1 cellular context compared by ENCODE assay signal in the genomic region with DNA sequence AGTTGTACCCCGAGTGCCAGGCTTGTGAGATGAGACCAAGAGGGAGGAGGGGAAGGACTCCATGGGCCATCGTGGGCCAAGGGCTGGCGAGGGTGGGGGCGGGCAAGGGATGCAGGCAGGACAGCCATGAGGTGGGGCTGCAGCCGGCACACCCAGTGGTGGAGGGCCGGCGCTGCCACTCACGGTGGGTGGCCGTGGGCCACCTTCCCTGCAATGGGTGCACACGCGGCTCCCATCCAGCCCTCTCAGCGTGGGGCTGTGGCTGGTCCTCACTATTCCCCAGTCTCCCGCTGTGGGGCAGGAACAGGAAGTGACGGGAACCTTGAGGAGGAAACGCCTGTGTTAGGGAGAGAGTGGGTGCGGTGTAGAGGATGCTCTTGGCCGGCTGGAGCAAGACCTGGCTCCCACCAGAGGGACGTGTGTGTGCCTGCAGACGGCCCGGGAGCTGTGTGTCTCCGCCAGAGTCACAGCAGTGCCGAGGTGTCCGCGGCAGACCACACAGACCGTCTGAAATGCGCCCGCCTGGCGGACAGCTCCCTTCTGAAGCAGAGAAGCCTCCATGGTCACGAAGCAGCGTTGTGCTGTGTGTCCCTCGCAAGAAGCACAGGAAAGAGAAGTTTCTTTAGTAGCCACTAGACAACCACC.
TF ChIP-seq lines count a peak whose summit lies in the region.

No MANE protein-coding gene starts in this region.

TF ChIP-seq in WTC11, 78 proteins besides CTCF, POLR2A, EP300 and RAD21 (continued from another document):
- no peak for TF ChIP-seq ZNF425 (CRISPR knock-in tag; conservative IDR thresholded peaks at IDR 0.05)
- no peak for TF ChIP-seq SMAD3 (CRISPR knock-in tag; IDR thresholded peaks at IDR 0.05; ENCODE audit: borderline replicate concordance)
- TF ChIP-seq SMAD4 (CRISPR knock-in tag; IDR thresholded peaks at IDR 0.05): no peak
- TF ChIP-seq, protein P1, sequence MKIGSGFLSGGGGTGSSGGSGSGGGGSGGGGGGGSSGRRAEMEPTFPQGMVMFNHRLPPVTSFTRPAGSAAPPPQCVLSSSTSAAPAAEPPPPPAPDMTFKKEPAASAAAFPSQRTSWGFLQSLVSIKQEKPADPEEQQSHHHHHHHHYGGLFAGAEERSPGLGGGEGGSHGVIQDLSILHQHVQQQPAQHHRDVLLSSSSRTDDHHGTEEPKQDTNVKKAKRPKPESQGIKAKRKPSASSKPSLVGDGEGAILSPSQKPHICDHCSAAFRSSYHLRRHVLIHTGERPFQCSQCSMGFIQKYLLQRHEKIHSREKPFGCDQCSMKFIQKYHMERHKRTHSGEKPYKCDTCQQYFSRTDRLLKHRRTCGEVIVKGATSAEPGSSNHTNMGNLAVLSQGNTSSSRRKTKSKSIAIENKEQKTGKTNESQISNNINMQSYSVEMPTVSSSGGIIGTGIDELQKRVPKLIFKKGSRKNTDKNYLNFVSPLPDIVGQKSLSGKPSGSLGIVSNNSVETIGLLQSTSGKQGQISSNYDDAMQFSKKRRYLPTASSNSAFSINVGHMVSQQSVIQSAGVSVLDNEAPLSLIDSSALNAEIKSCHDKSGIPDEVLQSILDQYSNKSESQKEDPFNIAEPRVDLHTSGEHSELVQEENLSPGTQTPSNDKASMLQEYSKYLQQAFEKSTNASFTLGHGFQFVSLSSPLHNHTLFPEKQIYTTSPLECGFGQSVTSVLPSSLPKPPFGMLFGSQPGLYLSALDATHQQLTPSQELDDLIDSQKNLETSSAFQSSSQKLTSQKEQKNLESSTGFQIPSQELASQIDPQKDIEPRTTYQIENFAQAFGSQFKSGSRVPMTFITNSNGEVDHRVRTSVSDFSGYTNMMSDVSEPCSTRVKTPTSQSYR (CRISPR knock-in tag; IDR thresholded peaks at IDR 0.05): no peak
- no peak for TF ChIP-seq TEAD4 (CRISPR knock-in tag; IDR thresholded peaks at IDR 0.05)
- TF ChIP-seq JUN (CRISPR knock-in tag; IDR thresholded peaks at IDR 0.05): no peak
- TF ChIP-seq E2F4 (CRISPR knock-in tag; IDR thresholded peaks at IDR 0.05; ENCODE audit: borderline replicate concordance, low read depth): no peak
- TF ChIP-seq ZNF121 (CRISPR knock-in tag; IDR thresholded peaks at IDR 0.05): no peak
- no peak for TF ChIP-seq ZNF671 (CRISPR knock-in tag; IDR thresholded peaks at IDR 0.05)
- TF ChIP-seq ZNF138 (CRISPR knock-in tag; conservative IDR thresholded peaks at IDR 0.05): no peak
- no peak for TF ChIP-seq ATF1 (CRISPR knock-in tag; IDR thresholded peaks at IDR 0.05)
TF ChIP-seq in WTC11: peak in this region for 0.
